Comparison of ENCODE assay signal across 8 cellular contexts in the genomic region with DNA sequence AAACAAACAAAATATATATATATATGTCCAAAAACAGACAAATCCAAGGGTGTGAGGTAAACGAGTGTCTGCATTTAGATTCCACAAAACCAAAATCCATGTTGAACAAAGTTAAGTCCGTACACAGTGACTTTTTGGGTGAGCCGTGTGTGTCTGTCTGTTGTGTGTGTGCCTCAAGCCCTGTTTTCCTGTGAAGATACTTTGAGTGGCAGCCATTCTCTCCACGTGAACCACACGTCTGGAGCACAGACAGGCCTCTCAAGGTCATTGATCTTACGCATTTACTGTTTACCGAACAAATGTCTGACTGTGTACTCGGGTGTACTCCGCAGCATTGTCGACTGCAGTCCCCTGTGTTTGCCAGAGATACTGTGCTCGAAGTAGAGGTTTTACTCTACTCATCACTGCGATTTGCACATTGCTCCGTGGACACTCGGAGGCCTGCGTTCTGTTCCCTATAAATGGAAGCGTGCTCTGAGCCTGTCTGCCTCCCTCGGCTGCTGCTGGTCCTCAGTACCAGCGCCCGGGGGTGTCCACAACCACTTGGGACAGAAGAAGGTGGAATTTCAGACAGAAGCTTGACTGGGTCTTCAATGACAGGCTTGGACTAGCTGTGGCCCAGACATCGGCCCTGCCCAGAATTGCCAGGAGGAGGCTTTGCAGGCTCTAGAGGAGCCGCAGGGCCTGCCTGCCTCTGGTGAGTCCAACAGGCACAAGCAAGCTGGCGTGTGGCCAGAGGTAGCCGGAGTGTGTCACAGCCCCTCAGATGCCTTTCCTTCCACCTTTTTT. TPM values are rescaled to one million over a fixed set of nuclear protein-coding genes. Genes with fewer than 3 reads are reported as not detected.
DNase-seq lines count a peak whose midpoint lies in the region; ATAC-seq and TF ChIP-seq lines count a peak whose summit lies in the region.

No MANE protein-coding gene starts in this region.

- H3K4me1 Mint-ChIP-seq in activated T-cell treated with anti-CD3 and anti-CD28 coated beads, Interleukin-2, amount 50 U/mL, for 72 hours (ENCODE audit: low read depth): peaks cover 14% of the 10 kb centered on the region

- no peaks in the 10 kb centered on the region for H3K27me3 Mint-ChIP-seq in activated T-cell treated with anti-CD3 and anti-CD28 coated beads, Interleukin-2, amount 50 U/mL, for 72 hours (ENCODE audit: low read depth)

- peaks cover 22% of the 10 kb centered on the region for H3K4me1 ChIP-seq in thymus (ENCODE audit: control insufficient read depth, insufficient read depth, low read length)

- H3K36me3 Mint-ChIP-seq in activated T-cell treated with anti-CD3 and anti-CD28 coated beads, Interleukin-2, amount 50 U/mL, for 72 hours (ENCODE audit: insufficient read depth in 2 of 2): no peaks in the 10 kb centered on the region

- DNase-seq in dermis blood vessel endothelial cell: peak; percentile 88
- DNase-seq in lung microvascular endothelial cell (ENCODE audit: low read depth in 2 of 2): peak; percentile 67 to 84
- DNase-seq in cerebellar nuclear complex (lab: John Stamatoyannopoulos, UW): no peak
- DNase-seq in NCI-H524 treated with DMSO at 0.1 percent for 48 hours (lab: John Stamatoyannopoulos, UW): no peak
- no peak for DNase-seq in activated T-cell treated with anti-CD3 and anti-CD28 coated beads, Interleukin-2, amount 50 U/mL, for 72 hours
- no peak for DNase-seq in NCI-H510A (lab: John Stamatoyannopoulos, UW)

- no peak for ATAC-seq in activated T-cell treated with anti-CD3 and anti-CD28 coated beads, Interleukin-2, amount 50 U/mL, for 72 hours (replicated peaks in 1 of 2)

- H3K4me3 ChIP-seq in thymus (ENCODE audit: low read length): no peak overlapping the region

- peak overlapping the region; percentile 80 for H3K27ac ChIP-seq in thymus (ENCODE audit: low read depth)

- H3K27ac Mint-ChIP-seq in activated T-cell treated with anti-CD3 and anti-CD28 coated beads, Interleukin-2, amount 50 U/mL, for 72 hours: no peak overlapping the region

- H3K27me3 ChIP-seq in thymus (ENCODE audit: control insufficient read depth, insufficient read depth): no peaks in the 10 kb centered on the region

- H3K4me3 Mint-ChIP-seq in activated T-cell treated with anti-CD3 and anti-CD28 coated beads, Interleukin-2, amount 50 U/mL, for 72 hours: no peak overlapping the region

- TF ChIP-seq EP300 in Ishikawa (IDR thresholded peaks at IDR 0.05; ENCODE audit: borderline replicate concordance): no peak

- peaks cover 45% of the 10 kb centered on the region for H3K36me3 ChIP-seq in thymus (ENCODE audit: control insufficient read depth, insufficient read depth)

- no peaks in the 10 kb centered on the region for H3K9me3 ChIP-seq in thymus (ENCODE audit: control insufficient read depth)

- TF ChIP-seq RAD21 in Ishikawa (IDR thresholded peaks at IDR 0.05; ENCODE audit: low read depth): no peak

- no peaks in the 10 kb centered on the region for H3K9me3 Mint-ChIP-seq in activated T-cell treated with anti-CD3 and anti-CD28 coated beads, Interleukin-2, amount 50 U/mL, for 72 hours

- 94% methylated on average over 23 of the region's 23 CpGs for WGBS in thymus

TF ChIP-seq in Ishikawa, 13 proteins besides CTCF, POLR2A, EP300 and RAD21:
- TF ChIP-seq NFIC (IDR thresholded peaks at IDR 0.05): 0 out of 2 replicates have a peak, but pooled peaks have one; percentile 26
- TF ChIP-seq ZBTB7A (IDR thresholded peaks at IDR 0.05; ENCODE audit: low read depth): no peak
TF ChIP-seq in Ishikawa: peak in this region for 1.

RNA-seq across cellular contexts. Expression of a gene that starts 22.1 kb away (rescaled TPM):
- not detected in 2 replicates for total RNA-seq in dermis blood vessel endothelial cell
- not detected in 2 replicates for total RNA-seq in lung microvascular endothelial cell
- 0.32 TPM for polyA plus RNA-seq in thymus
- not detected for total RNA-seq in activated T-cell treated with anti-CD3 and anti-CD28 coated beads, Interleukin-2, amount 50 U/mL, for 72 hours

RNA-seq across cellular contexts. Expression of a gene that starts 39.0 kb away (rescaled TPM):
- total RNA-seq in dermis blood vessel endothelial cell (39.0 and 42.9 TPM in 2 replicates), lung microvascular endothelial cell (21.8 and 31.2 TPM in 2 replicates)
- 33.5 TPM for polyA plus RNA-seq in thymus
- total RNA-seq in activated T-cell treated with anti-CD3 and anti-CD28 coated beads, Interleukin-2, amount 50 U/mL, for 72 hours: 1 to 10 TPM; 8.3 to 8.6 TPM

RNA-seq across cellular contexts. Expression of a gene that starts 54.2 kb away (rescaled TPM):
- total RNA-seq in dermis blood vessel endothelial cell (1.2 and 2.0 TPM in 2 replicates), lung microvascular endothelial cell (0.60 and 0.65 TPM in 2 replicates)
- polyA plus RNA-seq in thymus: 6.4 TPM
- total RNA-seq in activated T-cell treated with anti-CD3 and anti-CD28 coated beads, Interleukin-2, amount 50 U/mL, for 72 hours: under 1 TPM; 0.39 to 0.67 TPM

Comparison
In these comparisons a context has a peak if more than half of its experiments do, and no peak if none do; other contexts are left out.
1. DNase-seq: peak in dermis blood vessel endothelial cell (single experiment) and lung microvascular endothelial cell (2 of 2); none in cerebellar nuclear complex (0 of 2), NCI-H524 treated with DMSO at 0.1 percent for 48 hours (single experiment), activated T-cell treated with anti-CD3 and anti-CD28 coated beads, Interleukin-2, amount 50 U/mL, for 72 hours (0 of 2) and NCI-H510A (single experiment).